In the genomic region with DNA sequence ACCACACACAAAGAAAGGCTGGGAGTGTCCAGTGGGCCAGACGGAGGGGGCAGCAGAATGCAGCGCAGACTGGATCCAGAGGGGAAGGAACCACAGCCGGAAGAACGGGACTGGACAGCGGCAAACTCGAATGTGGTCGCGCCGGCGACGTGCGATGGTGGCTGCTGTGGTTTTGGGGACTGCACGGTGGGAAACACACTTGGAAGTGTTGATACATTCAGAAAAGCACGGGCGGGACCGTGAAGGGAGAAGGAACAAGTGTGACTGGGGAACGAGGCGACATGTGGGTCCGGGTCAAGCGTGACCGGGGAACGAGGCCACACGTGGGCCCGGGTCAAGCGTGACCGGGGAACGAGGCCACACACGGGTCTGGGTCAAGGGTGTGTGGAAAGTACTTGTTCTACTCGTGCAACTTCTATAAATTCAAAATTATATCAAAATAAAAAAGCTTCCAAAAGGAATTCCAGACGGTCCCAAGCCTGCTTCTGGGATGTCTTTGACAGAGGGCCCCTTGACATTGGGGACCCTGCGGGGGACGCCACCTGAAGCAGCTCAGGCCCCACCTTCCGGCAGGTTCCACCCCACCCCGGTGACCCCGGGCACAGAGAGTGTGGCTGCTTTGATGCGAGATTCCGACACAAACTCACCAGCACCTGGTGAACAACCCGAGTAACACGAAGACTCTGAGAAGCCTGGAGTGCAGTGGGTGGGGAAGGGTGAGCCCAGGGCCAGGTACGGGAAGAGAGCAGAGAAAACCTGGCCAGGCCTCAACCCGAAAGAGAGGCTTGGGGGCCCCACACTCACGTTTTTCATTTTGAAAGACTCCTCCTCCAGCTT, we compare ENCODE assay signal across 17 cellular contexts. TPM values are rescaled to one million over a fixed set of nuclear protein-coding genes. Genes with fewer than 3 reads are reported as not detected.
A peak's percentile ranks its signal among the peaks of the same experiment; 100 is the strongest.
DNase-seq lines count a peak whose midpoint lies in the region; ATAC-seq, FAIRE-seq and TF ChIP-seq lines count a peak whose summit lies in the region.
"Had no signal": no experiment of that assay in that cellular context is flagged by ENCODE, and none has a peak within 500 bp of the region (broad histone marks: within the 10 kb centered on the region; RNA-seq: fewer than 3 reads in every experiment).

No MANE protein-coding gene starts in this region.

- peak overlapping the region in 2 of 10 donors; percentile 32 to 39 for H3K4me3 Mint-ChIP-seq in naive thymus-derived CD4-positive, alpha-beta T cell

- TF ChIP-seq CTCF in right lobe of liver (IDR thresholded peaks at IDR 0.05): no peak
- no peak for TF ChIP-seq CTCF in HepG2 (CRISPR knock-in tag; IDR thresholded peaks at IDR 0.05)
- TF ChIP-seq CTCF in fibroblast of lung (conservative IDR thresholded peaks at IDR 0.05 in 1 of 2, IDR thresholded peaks at IDR 0.05 in 1 of 2; ENCODE audit: low read depth in 1 of 2, low read length in 2 of 2): no peak

- H3K27me3 Mint-ChIP-seq in naive thymus-derived CD4-positive, alpha-beta T cell: no peaks in the 10 kb centered on the region

- H3K9me3 ChIP-seq in right lobe of liver: no peaks in the 10 kb centered on the region
- no peaks in the 10 kb centered on the region for H3K9me3 ChIP-seq in HepG2 (ENCODE audit: low read length)
- no peaks in the 10 kb centered on the region for H3K9me3 ChIP-seq in fibroblast of lung (ENCODE audit: control insufficient read depth, insufficient read depth, low read depth, low read length)
- no peaks in the 10 kb centered on the region for H3K9me3 ChIP-seq in naive thymus-derived CD4-positive, alpha-beta T cell (ENCODE audit: control insufficient read depth in 2 of 3, low read length in 3 of 3)

- H4K20me1 ChIP-seq in HepG2 (ENCODE audit: insufficient read depth, low read length): no peaks in the 10 kb centered on the region
- H4K20me1 ChIP-seq in fibroblast of lung (ENCODE audit: control insufficient read depth, extremely low read depth, insufficient read depth, low read length): no peaks in the 10 kb centered on the region

- H3K27ac Mint-ChIP-seq in naive thymus-derived CD4-positive, alpha-beta T cell: peak overlapping the region in 6 of 9 donors; percentile 5 to 81 (median 38)

- DNase-seq in right lobe of liver (peak in 2 of 3 donors; percentile 5 to 40), HepG2 (ENCODE audit: low spot score) (no peak), fibroblast of lung (ENCODE audit: low read depth in 2 of 2) (no peak), urothelium cell line (ENCODE audit: low spot score) (no peak), SKM-1 treated with dmso at 0.1 percent for 144 hours (lab: John Stamatoyannopoulos, UW; ENCODE audit: unreplicated experiment) (no peak), CD1c-positive myeloid dendritic cell (ENCODE audit: extremely low spot score) (no peak), NCI-H526 treated with DMSO at 0.1 percent for 48 hours (lab: John Stamatoyannopoulos, UW) (no peak)
- DNase-seq in naive thymus-derived CD4-positive, alpha-beta T cell: no peak
- DNase-seq: activated gamma-delta T cell treated with Interleukin-2 at 50 U/mL for 16 hours; effector memory CD4-positive, alpha-beta T cell; Kasumi-1; NCI-H146; NCI-H446 treated with DMSO at 0.1 percent for 48 hours had no signal

- 81% methylated on average over 28 of the region's 42 CpGs for WGBS in right lobe of liver (ENCODE audit: insufficient coverage, low coverage, low lambda C conversion rate, missing lambda C conversion rate)
- 45% methylated on average over 33 of the region's 42 CpGs for WGBS in HepG2 (ENCODE audit: low lambda C conversion rate)

- ATAC-seq in right lobe of liver: no peak
- no peak for ATAC-seq in HepG2
- ATAC-seq in naive thymus-derived CD4-positive, alpha-beta T cell: no peak

- H3K4me1 ChIP-seq in right lobe of liver (no peaks in the 10 kb centered on the region), HepG2 (ENCODE audit: insufficient read depth, low read length) (no peaks in the 10 kb centered on the region), fibroblast of lung (ENCODE audit: control insufficient read depth, extremely low read depth, insufficient read depth, low read length) (peaks cover 13% of the 10 kb centered on the region)
- no peaks in the 10 kb centered on the region for H3K4me1 ChIP-seq in naive thymus-derived CD4-positive, alpha-beta T cell (ENCODE audit: control insufficient read depth in 2 of 2, insufficient read depth in 2 of 2, low read length in 2 of 2)

- no peak overlapping the region for H3K9ac ChIP-seq in HepG2 (ENCODE audit: insufficient read depth, low read depth, low read length)
- peak overlapping the region; percentile 32 for H3K9ac ChIP-seq in fibroblast of lung (ENCODE audit: insufficient read depth, low read length)

- POLR2A ChIA-PET in HepG2 (lab: Yijun Ruan, JAX): no interaction called here
- POLR2A ChIA-PET in naive thymus-derived CD4-positive, alpha-beta T cell (lab: Charles Lee): no interaction called here

- no peak overlapping the region for H2AFZ ChIP-seq in HepG2 (ENCODE audit: low read length)
- no peak overlapping the region for H2AFZ ChIP-seq in fibroblast of lung (ENCODE audit: low read length)

- H3K4me3 ChIP-seq in right lobe of liver (no peak overlapping the region), HepG2 (replicated peaks in 1 of 3; ENCODE audit: insufficient read depth in 1 of 3, low read depth in 2 of 3, low read length in 3 of 3) (no peak overlapping the region), fibroblast of lung (replicated peaks in 1 of 4; ENCODE audit: control extremely low read depth in 1 of 4, insufficient read depth in 1 of 4, low read depth in 3 of 4, low read length in 4 of 4) (no peak overlapping the region)
- no peak overlapping the region for H3K4me3 ChIP-seq in naive thymus-derived CD4-positive, alpha-beta T cell (ENCODE audit: low read length)
- H3K4me3 ChIP-seq: SK-N-MC had no signal

- H3K36me3 ChIP-seq in right lobe of liver (no peaks in the 10 kb centered on the region), HepG2 (replicated peaks in 1 of 2; ENCODE audit: control insufficient read depth in 1 of 2, insufficient read depth in 2 of 2, low read length in 2 of 2) (no peaks in the 10 kb centered on the region), fibroblast of lung (ENCODE audit: control insufficient read depth, insufficient read depth, low read length) (peaks cover 39% of the 10 kb centered on the region)
- H3K36me3 ChIP-seq in naive thymus-derived CD4-positive, alpha-beta T cell (ENCODE audit: control insufficient read depth in 2 of 3, insufficient read depth in 3 of 3, low read length in 3 of 3): peaks cover 3 to 87% (median 31%) of the 10 kb centered on the region in 3 experiments

- in situ Hi-C loops in HepG2 (cut with HindIII; ENCODE audit: extremely low pct_ligation_motif_present, low pct_unique_long_range_greater_than_20kb): no loop called here

- H3K27me3 ChIP-seq in right lobe of liver: no peaks in the 10 kb centered on the region
- peaks cover 6 to 42% of the 10 kb centered on the region in 2 experiments; a peak in 3 of 5 replicates for H3K27me3 ChIP-seq in HepG2 (ENCODE audit: control insufficient read depth in 1 of 2, insufficient read depth in 2 of 2, low read length in 2 of 2)
- H3K27me3 ChIP-seq in fibroblast of lung (ENCODE audit: control insufficient read depth, insufficient read depth, low read length): no peaks in the 10 kb centered on the region
- H3K27me3 ChIP-seq in naive thymus-derived CD4-positive, alpha-beta T cell (ENCODE audit: control insufficient read depth in 2 of 2, insufficient read depth in 2 of 2, low read length in 2 of 2): no peaks in the 10 kb centered on the region

- FAIRE-seq in HepG2 (lab: Jason Lieb, UNC) (no peak), urothelium cell line (lab: Jason Lieb, UNC) (peak; percentile 50)
- FAIRE-seq: bronchial epithelial cell, G401.6, TTC549 had no signal

- H3K79me2 ChIP-seq in HepG2 (ENCODE audit: insufficient read depth, low read length) (no peaks in the 10 kb centered on the region), fibroblast of lung (ENCODE audit: control insufficient read depth, insufficient read depth, low read length) (no peaks in the 10 kb centered on the region)

- H3K36me3 Mint-ChIP-seq in naive thymus-derived CD4-positive, alpha-beta T cell: peaks cover 8 to 37% (median 18%) of the 10 kb centered on the region in 5 donors

- TF ChIP-seq POLR2A in right lobe of liver (IDR thresholded peaks at IDR 0.05): no peak
- TF ChIP-seq POLR2A in HepG2 (IDR thresholded peaks at IDR 0.05; ENCODE audit: insufficient read depth in 1 of 2, low read depth in 2 of 2, low read length in 2 of 2): no peak

- peaks cover 0 to 6% (median 3%) of the 10 kb centered on the region in 7 donors for H3K4me1 Mint-ChIP-seq in naive thymus-derived CD4-positive, alpha-beta T cell

- intact Hi-C loops in right lobe of liver (cut with DNase I) (no loop called here), HepG2 (cut with micrococcal nuclease; ENCODE audit: unreplicated experiment) (no loop called here)
- intact Hi-C loops in naive thymus-derived CD4-positive, alpha-beta T cell (cut with micrococcal nuclease): loop anchor here in 1 of 2 donors (10.0 kb wide), 1 partner anchor 184 kb away; no protein-coding TSS in a partner anchor

- H3K4me2 ChIP-seq in HepG2 (ENCODE audit: low read depth, low read length) (no peak overlapping the region), fibroblast of lung (ENCODE audit: extremely low read depth, insufficient read depth, low read length) (no peak overlapping the region)

- CTCF ChIA-PET in HepG2 (lab: Yijun Ruan, JAX; ENCODE audit: low intra/inter-chr PET ratio, low total read pairs): no interaction called here
- CTCF ChIA-PET in naive thymus-derived CD4-positive, alpha-beta T cell (lab: Charles Lee): no interaction called here

- no peak for TF ChIP-seq EP300 in HepG2 (IDR thresholded peaks at IDR 0.05; ENCODE audit: low read depth in 2 of 2, low read length in 2 of 2)
- no peak for TF ChIP-seq EP300 in HepG2 (CRISPR knock-in tag; IDR thresholded peaks at IDR 0.05; ENCODE audit: borderline replicate concordance)

- BruUV-seq in HepG2 (replicated peaks; lab: Mats Ljungman, UMichigan): no TSS peak

- no peak for TF ChIP-seq RAD21 in HepG2 (CRISPR knock-in tag; IDR thresholded peaks at IDR 0.05)

- H3K27ac ChIP-seq in right lobe of liver (no peak overlapping the region), HepG2 (ENCODE audit: extremely low read length, insufficient read depth, low read length) (no peak overlapping the region), fibroblast of lung (ENCODE audit: insufficient read depth, low read length) (peak overlapping the region; percentile 91)
- no peak overlapping the region for H3K27ac ChIP-seq in naive thymus-derived CD4-positive, alpha-beta T cell (ENCODE audit: low read depth, low read length)
- H3K27ac ChIP-seq: SK-N-MC had no signal

- H3K9me3 Mint-ChIP-seq in naive thymus-derived CD4-positive, alpha-beta T cell: peaks cover 0 to 10% (median 0%) of the 10 kb centered on the region in 11 donors

RNA-seq across cellular contexts. Expression of gene C13orf46, which starts 25.1 kb away (rescaled TPM):
- 1 to 10 TPM in 2 of 6 experiments, under 1 TPM in 4; 0.04 to 1.1 (median 0.60) TPM for total RNA-seq in right lobe of liver
- not detected in 2 replicates for total RNA-seq in HepG2 (2016; rRNA removed; fragmentation: Illumina TruSeq; extraction: Trizol)
- total RNA-seq in HepG2 (2016; cell fraction: cytosol; rRNA removed; fragmentation: Illumina TruSeq; extraction: Trizol; ENCODE audit: low read depth): not detected in 2 replicates
- total RNA-seq in HepG2 (2016; cell fraction: insoluble cytoplasmic fraction; rRNA removed; fragmentation: Illumina TruSeq; extraction: Trizol): not detected in 2 replicates
- not detected in 2 replicates for total RNA-seq in HepG2 (2016; cell fraction: membrane; rRNA removed; fragmentation: Illumina TruSeq; extraction: Trizol)
- total RNA-seq in HepG2 (2016; cell fraction: nucleus; rRNA removed; fragmentation: Illumina TruSeq; extraction: Trizol): not detected in 2 replicates
- polyA plus RNA-seq in HepG2 (2011; rRNA removed): 0.01 TPM in 1 of 2 replicates, not detected in the other
- polyA plus RNA-seq in HepG2 (2011; cell fraction: cytosol; rRNA removed): not detected in 2 replicates
- polyA plus RNA-seq in HepG2 (2011; cell fraction: nucleus; rRNA removed): 0.03 TPM in 1 of 2 replicates, not detected in the other
- polyA plus RNA-seq in HepG2 (2012): not detected in 2 replicates
- polyA plus RNA-seq in HepG2 (2016; cell fraction: cytosol; fragmentation: Illumina TruSeq; extraction: Trizol; ENCODE audit: low read depth): not detected in 2 replicates
- not detected in 2 replicates for polyA plus RNA-seq in HepG2 (2016; cell fraction: insoluble cytoplasmic fraction; fragmentation: Illumina TruSeq; extraction: Trizol; ENCODE audit: low read depth)
- not detected in 2 replicates for polyA plus RNA-seq in HepG2 (2016; cell fraction: membrane; fragmentation: Illumina TruSeq; extraction: Trizol; ENCODE audit: low read depth)
- polyA plus RNA-seq in HepG2 (2016; cell fraction: nucleus; fragmentation: Illumina TruSeq; extraction: Trizol; ENCODE audit: insufficient read depth, low read depth): not detected in 2 replicates
- 1.9 TPM in 1 of 2 replicates, not detected in the other for polyA minus RNA-seq in HepG2 (2011; rRNA and poly(A)+ RNA removed; ENCODE audit: low replicate concordance)
- not detected in 2 replicates for polyA minus RNA-seq in HepG2 (2011; cell fraction: cytosol; rRNA and poly(A)+ RNA removed)
- polyA minus RNA-seq in HepG2 (2011; cell fraction: nucleus; rRNA and poly(A)+ RNA removed): 0.13 TPM in 1 of 2 replicates, not detected in the other
- 0.26 and 0.50 TPM in 2 replicates for total RNA-seq in fibroblast of lung
- 0.54 and 0.56 TPM in 2 replicates for polyA plus RNA-seq in fibroblast of lung
- polyA plus RNA-seq in fibroblast of lung (2012): 0.18 and 0.82 TPM in 2 replicates
- polyA minus RNA-seq in fibroblast of lung (ENCODE audit: low replicate concordance): 6.3 and 6.4 TPM in 2 replicates
- 10 to 100 TPM in 4 of 5 experiments, 1 to 10 TPM in 1; 8.0 to 27.0 (median 19.1) TPM for total RNA-seq in naive thymus-derived CD4-positive, alpha-beta T cell
- 1 to 10 TPM; 1.3 to 1.4 TPM for polyA plus RNA-seq in naive thymus-derived CD4-positive, alpha-beta T cell
- total RNA-seq: bronchial epithelial cell had no signal

Comparison
In these comparisons a context has a peak if more than half of its experiments do, and no peak if none do; other contexts are left out.
1. DNase-seq: peak in right lobe of liver (2 of 3); none in HepG2 (single experiment), fibroblast of lung (0 of 2), naive thymus-derived CD4-positive, alpha-beta T cell (0 of 9), urothelium cell line (single experiment), SKM-1 treated with dmso at 0.1 percent for 144 hours (single experiment), CD1c-positive myeloid dendritic cell (single experiment) and NCI-H526 treated with DMSO at 0.1 percent for 48 hours (single experiment).